In the genomic region with DNA sequence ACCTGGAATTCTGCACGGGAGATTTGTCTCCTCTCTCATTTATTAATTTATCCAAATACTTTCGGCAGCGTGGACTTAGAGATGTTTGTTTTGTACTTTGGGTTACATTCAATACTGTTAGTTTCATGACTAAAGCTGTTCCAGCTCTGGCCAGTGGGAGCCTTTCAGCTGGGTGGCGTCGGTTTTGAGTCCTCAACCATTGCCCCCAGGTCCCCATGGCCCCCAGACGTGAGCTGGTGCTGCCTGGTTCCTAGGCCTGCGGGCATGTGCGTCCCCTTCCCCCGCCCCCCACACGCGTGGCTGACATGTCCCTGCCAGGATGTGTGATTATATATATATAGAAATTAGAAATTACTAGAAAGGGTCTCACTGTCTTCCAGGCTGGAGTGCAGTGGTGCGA, we compare ENCODE assay signal across 27 cellular contexts. TPM values are rescaled to one million over a fixed set of nuclear protein-coding genes. Genes with fewer than 3 reads are reported as not detected.
"Had no signal": no experiment of that assay in that cellular context is flagged by ENCODE, and none has a peak within 500 bp of the region (broad histone marks: within the 10 kb centered on the region; RNA-seq: fewer than 3 reads in every experiment).

No MANE protein-coding gene starts in this region.

- H3K4me3 ChIP-seq: ascending aorta, pancreas, prostate gland, smooth muscle cell, stomach, tibial artery, upper lobe of right lung had no signal

- H3K27me3 ChIP-seq: ascending aorta, brain microvascular endothelial cell, pancreas, upper lobe of right lung had no signal

- ATAC-seq: activated T-cell treated with anti-CD3 and anti-CD28 coated beads, Interleukin-2, amount 50 U/mL, for 72 hours; effector memory CD8-positive, alpha-beta T cell; left colon; stimulated activated naive B cell treated with anti-CD40 and anti-IgM and Interleukin-4, amounts not matched to agents 10 μg/mL and 1 μg/mL and 100 μg/mL, for 72 hours; upper lobe of right lung had no signal

- H3K9me3 ChIP-seq: ascending aorta, pancreas, prostate gland, stomach, tibial artery, upper lobe of right lung had no signal

- DNase-seq: activated CD4-positive, alpha-beta T cell treated with anti-CD3 and anti-CD28 coated beads for 4 hours; activated CD4-positive, alpha-beta T cell treated with anti-CD3 and anti-CD28 coated beads, Interleukin-2, amount 50 U/mL, for 4 hours; activated effector memory CD4-positive, alpha-beta T cell treated with Interleukin-2 at 50 U/mL for 16 hours; activated naive CD4-positive, alpha-beta T cell treated with anti-CD3 and anti-CD28 coated beads for 36 hours; activated naive CD8-positive, alpha-beta T cell treated with anti-CD3 and anti-CD28 coated beads, Interleukin-2, amount 10 ng/mL, durations not matched to agents 7 days and 5 days; activated T-cell treated with anti-CD3 and anti-CD28 coated beads for 4 hours; activated T-cell treated with anti-CD3 and anti-CD28 coated beads, Interleukin-2, amount 50 U/mL, for 72 hours; brain microvascular endothelial cell; cortex of kidney; effector memory CD8-positive, alpha-beta T cell; head of caudate nucleus; hypothalamus; immature natural killer cell; kidney; left colon; mammary epithelial cell; naive B cell; nephron progenitor cell; stimulated activated CD4-positive, alpha-beta T cell treated with anti-CD3 and anti-CD28 coated beads, Interleukin-2, amount 100 ng/mL, for 24 hours; stimulated activated naive B cell treated with anti-CD40 and anti-IgM and Interleukin-4, amounts not matched to agents 10 μg/mL and 1 μg/mL and 100 μg/mL, for 72 hours; stomach; tibial artery; upper lobe of right lung had no signal

- H3K36me3 ChIP-seq: ascending aorta, brain microvascular endothelial cell, pancreas, prostate gland, stomach, tibial artery, upper lobe of right lung had no signal

- H3K27ac ChIP-seq: ascending aorta, brain microvascular endothelial cell, prostate gland, stomach, tibial artery, upper lobe of right lung had no signal

- H3K4me1 ChIP-seq: ascending aorta, pancreas, prostate gland, tibial artery, upper lobe of right lung had no signal

- FAIRE-seq: kidney, pancreas had no signal

- H3K4me2 ChIP-seq: smooth muscle cell had no signal

RNA-seq across cellular contexts. Expression of gene KIF26A, which starts 48.2 kb away (rescaled TPM):
- polyA plus RNA-seq: immature natural killer cell had no signal
